23 cellular contexts compared by ENCODE assay signal in genomic region chr3:169022457-169022856, GRCh38.
DNase-seq lines count a peak whose midpoint lies in the region; ATAC-seq and TF ChIP-seq lines count a peak whose summit lies in the region.
"Had no signal": no experiment of that assay in that cellular context is flagged by ENCODE, and none has a peak within 500 bp of the region (broad histone marks: within the 10 kb centered on the region; RNA-seq: fewer than 3 reads in every experiment).

No MANE protein-coding gene starts in this region.

- H3K27me3 ChIP-seq in brain microvascular endothelial cell (replicated peaks), result no peaks in the 10 kb centered on the region
- H3K27me3 ChIP-seq: MG63 had no signal

- H3K4me3 ChIP-seq in brain microvascular endothelial cell (ENCODE audit: low read depth, low read length) (no peak overlapping the region), fibroblast of villous mesenchyme (ENCODE audit: low read depth, low read length) (no peak overlapping the region)
- H3K4me3 ChIP-seq: MG63 had no signal

- POLR2A ChIA-PET in HEK293T (lab: Yijun Ruan, JAX), result no interaction called here

- in situ Hi-C loops in brain microvascular endothelial cell (cut with HindIII; ENCODE audit: low pct_ligation_motif_present, low sequenced_read_pairs), result no loop called here

- ATAC-seq in GM19023 (IDR thresholded peaks at IDR 0.05; ENCODE audit: unreplicated experiment), result no peak
- ATAC-seq: CD8-positive, alpha-beta T cell had no signal

- H3K36me3 ChIP-seq in brain microvascular endothelial cell (replicated peaks), result no peaks in the 10 kb centered on the region
- H3K36me3 ChIP-seq: MG63 had no signal

- CTCF ChIA-PET in HEK293T (lab: Yijun Ruan, JAX), result interaction anchor here (0.8 kb wide), 1 partner anchor 126 kb away, joined by 3 read pairs; no protein-coding TSS in a partner anchor

- DNase-seq in HEK293T (ENCODE audit: extremely low spot score) (peak; percentile 37), NCI-H69 (lab: John Stamatoyannopoulos, UW) (peak; percentile 35), brain microvascular endothelial cell (peak; percentile 78), fibroblast of villous mesenchyme (ENCODE audit: low read depth) (peak; percentile 5), T-helper 9 cell (no peak), 8988T (no peak)
- DNase-seq: CD8-positive, alpha-beta T cell; DMS153; DND-41; H7; HFFc6; KG1; MG63; NCI-H1694; NCI-H2081; NCI-H2227 treated with DMSO at 0.1 percent for 48 hours; NCI-H524; NCI-H774; RPMI8226; SIG-M5 had no signal

- TF ChIP-seq CTCF in brain microvascular endothelial cell (IDR thresholded peaks at IDR 0.05; ENCODE audit: low read depth, low read length, missing control alignments) (no peak), fibroblast of villous mesenchyme (IDR thresholded peaks at IDR 0.05; ENCODE audit: insufficient read depth, low read depth, low read length) (no peak)

- peak overlapping the region; percentile 59 for H3K27ac ChIP-seq in brain microvascular endothelial cell
- H3K27ac ChIP-seq: C4-2B, SK-N-MC had no signal

TF ChIP-seq in HEK293T, 16 proteins besides CTCF, POLR2A, EP300 and RAD21:
- TF ChIP-seq BHLHE40 (IDR thresholded peaks at IDR 0.05; ENCODE audit: borderline replicate concordance) (no peak), PKNOX1 (IDR thresholded peaks at IDR 0.05) (peak; percentile 86), CTBP1 (IDR thresholded peaks at IDR 0.05; ENCODE audit: borderline replicate concordance) (no peak)

Comparison
In these comparisons a context has a peak if more than half of its experiments do, and no peak if none do; other contexts are left out.
1. DNase-seq: peak in HEK293T (single experiment), NCI-H69 (single experiment), brain microvascular endothelial cell (single experiment) and fibroblast of villous mesenchyme (single experiment); none in T-helper 9 cell (single experiment) and 8988T (single experiment).